ENCODE assay signal across 1 cellular context in genomic region chr19:49592486-49593232, GRCh38.
TF ChIP-seq lines count a peak whose summit lies in the region.

No MANE protein-coding gene starts in this region.

TF ChIP-seq in H1, 55 proteins besides CTCF, POLR2A, EP300 and RAD21:
- TF ChIP-seq NRF1 (IDR thresholded peaks at IDR 0.05; ENCODE audit: low read depth, low read length) (no peak), PHF8 (conservative IDR thresholded peaks at IDR 0.05; ENCODE audit: low read depth, low read length) (no peak; the same call in 1 of the 2 replicates), BCL11A (IDR thresholded peaks at IDR 0.05; ENCODE audit: low read depth in 2 of 2, low read length in 2 of 2) (no peak), ASH2L (IDR thresholded peaks at IDR 0.05; ENCODE audit: low read length) (no peak), CEBPB (IDR thresholded peaks at IDR 0.05; ENCODE audit: low read depth, low read length) (no peak), SAP30 (IDR thresholded peaks at IDR 0.05; ENCODE audit: insufficient read depth, insufficient replicate concordance, low read length) (peak; percentile 61), RBBP5 (IDR thresholded peaks at IDR 0.05; ENCODE audit: borderline replicate concordance, low read depth, low read length) (0 out of 2 replicates have a peak, but pooled peaks have one; percentile 7), HDAC6 (IDR thresholded peaks at IDR 0.05; ENCODE audit: low read depth, low read length) (no peak), ATF2 (IDR thresholded peaks at IDR 0.05; ENCODE audit: low read length) (no peak), TAF1 (IDR thresholded peaks at IDR 0.05; ENCODE audit: low read depth, low read length) (no peak), KDM5A (IDR thresholded peaks at IDR 0.05; ENCODE audit: low read length) (0 out of 2 replicates have a peak, but pooled peaks have one; percentile 13), SUZ12 (IDR thresholded peaks at IDR 0.05; ENCODE audit: low read length) (peak; percentile 8; the same call in 1 of the 2 replicates)
